Comparison of ENCODE assay signal across 23 cellular contexts in the genomic region with DNA sequence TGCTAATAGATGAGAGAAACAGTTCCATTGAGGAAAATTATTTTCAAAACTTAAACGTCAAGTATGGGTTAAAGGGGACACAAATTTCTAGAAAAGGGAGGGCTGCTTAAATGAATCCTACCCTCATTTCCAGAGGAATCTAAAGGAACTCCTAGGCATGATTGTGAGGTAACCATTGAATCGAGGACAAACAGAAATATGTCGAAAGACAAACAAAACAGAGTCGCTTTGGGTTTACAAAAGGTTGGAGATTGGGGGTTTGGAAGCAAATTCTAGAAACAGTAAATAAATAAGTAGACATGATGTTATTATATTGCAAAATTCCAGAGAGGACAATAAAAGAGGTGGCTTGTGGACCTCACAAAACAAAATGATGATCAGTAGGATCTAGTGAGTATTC.
DNase-seq lines count a peak whose midpoint lies in the region; ATAC-seq, FAIRE-seq and TF ChIP-seq lines count a peak whose summit lies in the region.
"Had no signal": no experiment of that assay in that cellular context is flagged by ENCODE, and none has a peak within 500 bp of the region (broad histone marks: within the 10 kb centered on the region; RNA-seq: fewer than 3 reads in every experiment).

No MANE protein-coding gene starts in this region.

- no peaks in the 10 kb centered on the region for H3K9me3 Mint-ChIP-seq in neural progenitor cell
- H3K9me3 Mint-ChIP-seq: CD4-positive, alpha-beta T cell; CD8-positive, alpha-beta memory T cell; H9 had no signal

- H3K36me3 ChIP-seq in HepG2 (replicated peaks in 1 of 2; ENCODE audit: control insufficient read depth in 1 of 2, insufficient read depth in 2 of 2, low read length in 2 of 2) (no peaks in the 10 kb centered on the region), neural progenitor cell (no peaks in the 10 kb centered on the region)
- H3K36me3 ChIP-seq: BE2C; BLaER1 treated with 17β-estradiol and CSF1 and Interleukin-3, amounts not matched to agents 10 nM and 100 nM had no signal

- H3K27me3 ChIP-seq in HepG2 (ENCODE audit: control insufficient read depth in 1 of 2, insufficient read depth in 2 of 2, low read length in 2 of 2) (no peaks in the 10 kb centered on the region), neural progenitor cell (no peaks in the 10 kb centered on the region)
- H3K27me3 ChIP-seq: BLaER1 treated with 17β-estradiol and CSF1 and Interleukin-3, amounts not matched to agents 10 nM and 100 nM had no signal

- 2% methylated on average over 4 of the region's 4 CpGs for WGBS in HepG2 (ENCODE audit: low lambda C conversion rate)

- no peak overlapping the region for H2AFZ ChIP-seq in HepG2 (ENCODE audit: low read length)
- peak overlapping the region; percentile 45 for H2AFZ ChIP-seq in neural progenitor cell (replicated peaks)
- H2AFZ ChIP-seq: GM23248 had no signal

- intact Hi-C loops in HepG2 (cut with micrococcal nuclease; ENCODE audit: unreplicated experiment) = no loop called here

- POLR2A ChIA-PET in HepG2 (lab: Yijun Ruan, JAX) = no interaction called here

- no peak overlapping the region for H3K4me3 Mint-ChIP-seq in neural progenitor cell
- H3K4me3 Mint-ChIP-seq: CD14-positive monocyte; CD4-positive, alpha-beta T cell; CD8-positive, alpha-beta memory T cell; H9 had no signal

- no TSS peak for BruUV-seq in HepG2 (replicated peaks; lab: Mats Ljungman, UMichigan)

- no peaks in the 10 kb centered on the region for H3K4me1 Mint-ChIP-seq in neural progenitor cell
- H3K4me1 Mint-ChIP-seq: CD8-positive, alpha-beta memory T cell had no signal

- no peak overlapping the region for H3K4me2 ChIP-seq in HepG2 (ENCODE audit: low read depth, low read length)
- H3K4me2 ChIP-seq in neural progenitor cell = no peak overlapping the region
- H3K4me2 ChIP-seq: BLaER1 treated with 17β-estradiol and CSF1 and Interleukin-3, amounts not matched to agents 10 nM and 100 nM had no signal

- no peaks in the 10 kb centered on the region for H3K79me2 ChIP-seq in HepG2 (ENCODE audit: insufficient read depth, low read length)
- no peaks in the 10 kb centered on the region for H3K79me2 ChIP-seq in neural progenitor cell (ENCODE audit: low read depth)

- TF ChIP-seq EP300 in HepG2 (IDR thresholded peaks at IDR 0.05; ENCODE audit: low read depth in 2 of 2, low read length in 2 of 2) (no peak), HepG2 (CRISPR knock-in tag; IDR thresholded peaks at IDR 0.05; ENCODE audit: borderline replicate concordance) (no peak)

- H3K27ac Mint-ChIP-seq in neural progenitor cell = no peak overlapping the region
- H3K27ac Mint-ChIP-seq: CD4-positive, alpha-beta T cell; CD8-positive, alpha-beta memory T cell; H9 had no signal

- H3K9me3 ChIP-seq in HepG2 (ENCODE audit: low read length) = no peaks in the 10 kb centered on the region
- H3K9me3 ChIP-seq in neural progenitor cell (ENCODE audit: low read depth) = no peaks in the 10 kb centered on the region
- H3K9me3 ChIP-seq: BE2C; BLaER1 treated with 17β-estradiol and CSF1 and Interleukin-3, amounts not matched to agents 10 nM and 100 nM had no signal

- no peak for TF ChIP-seq RAD21 in HepG2 (CRISPR knock-in tag; IDR thresholded peaks at IDR 0.05)

- H3K27ac ChIP-seq in HepG2 (ENCODE audit: extremely low read length, insufficient read depth, low read length) (no peak overlapping the region), neural progenitor cell (no peak overlapping the region)
- H3K27ac ChIP-seq: BLaER1 treated with 17β-estradiol and CSF1 and Interleukin-3, amounts not matched to agents 10 nM and 100 nM; GM23248 had no signal

- no peak for FAIRE-seq in HepG2 (lab: Jason Lieb, UNC)
- FAIRE-seq: D721Med, GM12878, GM19239, H1 had no signal

- H3K4me1 ChIP-seq in HepG2 (ENCODE audit: insufficient read depth, low read length) = 0 out of 2 replicates have a peak, but pooled peaks cover 5% of the 10 kb centered on the region
- H3K4me1 ChIP-seq in neural progenitor cell = peaks cover 7% of the 10 kb centered on the region
- H3K4me1 ChIP-seq: BLaER1 treated with 17β-estradiol and CSF1 and Interleukin-3, amounts not matched to agents 10 nM and 100 nM had no signal

- no peaks in the 10 kb centered on the region for H3F3A ChIP-seq in neural progenitor cell (ENCODE audit: low read depth)

- DNase-seq in HuH-7.5 (ENCODE audit: low spot score) = peak; percentile 12
- DNase-seq in HepG2 (ENCODE audit: low spot score) = peak; percentile 12
- no peak for DNase-seq in neural progenitor cell (ENCODE audit: low spot score)
- no peak for DNase-seq in ACHN
- DNase-seq in NCI-H2029 (lab: John Stamatoyannopoulos, UW) = no peak
- DNase-seq in hepatic stellate cell (ENCODE audit: low spot score) = no peak
- DNase-seq: AML-193; BE2C; CD4-positive, alpha-beta T cell; CD8-positive, alpha-beta memory T cell; DMS 273 treated with DMSO at 0.1 percent for 48 hours; DMS79; EL; GDM1; GM23248; H9 had no signal

- H3K9ac ChIP-seq in HepG2 (ENCODE audit: insufficient read depth, low read depth, low read length) (no peak overlapping the region), neural progenitor cell (no peak overlapping the region)
- H3K9ac ChIP-seq: BLaER1 treated with 17β-estradiol and CSF1 and Interleukin-3, amounts not matched to agents 10 nM and 100 nM; GM23248 had no signal

- no peaks in the 10 kb centered on the region for H3K27me3 Mint-ChIP-seq in neural progenitor cell (ENCODE audit: insufficient read depth, low read depth)

- ATAC-seq in HepG2 = no peak
- ATAC-seq: GM12878, HCT116 had no signal

- in situ Hi-C loops in HepG2 (cut with HindIII; ENCODE audit: extremely low pct_ligation_motif_present, low pct_unique_long_range_greater_than_20kb) = no loop called here
- in situ Hi-C loops in ACHN (cut with HindIII; ENCODE audit: low pct_ligation_motif_present, low pct_unique_long_range_greater_than_20kb, low sequenced_read_pairs) = no loop called here

- TF ChIP-seq POLR2A in HepG2 (IDR thresholded peaks at IDR 0.05; ENCODE audit: insufficient read depth in 1 of 2, low read depth in 2 of 2, low read length in 2 of 2) = no peak

- no peak for TF ChIP-seq CTCF in HepG2 (CRISPR knock-in tag; IDR thresholded peaks at IDR 0.05)
- no peak for TF ChIP-seq CTCF in neural progenitor cell (IDR thresholded peaks at IDR 0.05)

- CTCF ChIA-PET in HepG2 (lab: Yijun Ruan, JAX; ENCODE audit: low intra/inter-chr PET ratio, low total read pairs) = no interaction called here

- no peaks in the 10 kb centered on the region for H3K36me3 Mint-ChIP-seq in neural progenitor cell
- H3K36me3 Mint-ChIP-seq: CD14-positive monocyte; CD8-positive, alpha-beta memory T cell had no signal

- H4K20me1 ChIP-seq in HepG2 (ENCODE audit: insufficient read depth, low read length) (no peaks in the 10 kb centered on the region), neural progenitor cell (ENCODE audit: low read depth) (no peaks in the 10 kb centered on the region)
- H4K20me1 ChIP-seq: BLaER1 treated with 17β-estradiol and CSF1 and Interleukin-3, amounts not matched to agents 10 nM and 100 nM had no signal

- H3K4me3 ChIP-seq in HepG2 (replicated peaks in 1 of 3; ENCODE audit: insufficient read depth in 1 of 3, low read depth in 2 of 3, low read length in 3 of 3) (no peak overlapping the region), neural progenitor cell (no peak overlapping the region)
- H3K4me3 ChIP-seq: BLaER1 treated with 17β-estradiol and CSF1 and Interleukin-3, amounts not matched to agents 10 nM and 100 nM; GM12878; GM23248 had no signal

TF ChIP-seq in HepG2, 621 proteins besides CTCF, POLR2A, EP300 and RAD21:
- TF ChIP-seq GATAD2A (CRISPR knock-in tag; IDR thresholded peaks at IDR 0.05) (0 out of 2 replicates have a peak, but pooled peaks have one; percentile 15), BCL6 (CRISPR knock-in tag; IDR thresholded peaks at IDR 0.05) (peak; percentile 62), ZEB1 (IDR thresholded peaks at IDR 0.05; ENCODE audit: insufficient replicate concordance, low read depth) (no peak), FOXJ3 (CRISPR knock-in tag; IDR thresholded peaks at IDR 0.05; ENCODE audit: borderline replicate concordance) (peak; percentile 19; the same call in 1 of the 2 replicates), IKZF5 (CRISPR knock-in tag; IDR thresholded peaks at IDR 0.05) (no peak), FOXP1 (IDR thresholded peaks at IDR 0.05) (no peak), FOXP1 (CRISPR knock-in tag; IDR thresholded peaks at IDR 0.05) (0 out of 2 replicates have a peak, but pooled peaks have one; percentile 31)
- TF ChIP-seq, protein P1, sequence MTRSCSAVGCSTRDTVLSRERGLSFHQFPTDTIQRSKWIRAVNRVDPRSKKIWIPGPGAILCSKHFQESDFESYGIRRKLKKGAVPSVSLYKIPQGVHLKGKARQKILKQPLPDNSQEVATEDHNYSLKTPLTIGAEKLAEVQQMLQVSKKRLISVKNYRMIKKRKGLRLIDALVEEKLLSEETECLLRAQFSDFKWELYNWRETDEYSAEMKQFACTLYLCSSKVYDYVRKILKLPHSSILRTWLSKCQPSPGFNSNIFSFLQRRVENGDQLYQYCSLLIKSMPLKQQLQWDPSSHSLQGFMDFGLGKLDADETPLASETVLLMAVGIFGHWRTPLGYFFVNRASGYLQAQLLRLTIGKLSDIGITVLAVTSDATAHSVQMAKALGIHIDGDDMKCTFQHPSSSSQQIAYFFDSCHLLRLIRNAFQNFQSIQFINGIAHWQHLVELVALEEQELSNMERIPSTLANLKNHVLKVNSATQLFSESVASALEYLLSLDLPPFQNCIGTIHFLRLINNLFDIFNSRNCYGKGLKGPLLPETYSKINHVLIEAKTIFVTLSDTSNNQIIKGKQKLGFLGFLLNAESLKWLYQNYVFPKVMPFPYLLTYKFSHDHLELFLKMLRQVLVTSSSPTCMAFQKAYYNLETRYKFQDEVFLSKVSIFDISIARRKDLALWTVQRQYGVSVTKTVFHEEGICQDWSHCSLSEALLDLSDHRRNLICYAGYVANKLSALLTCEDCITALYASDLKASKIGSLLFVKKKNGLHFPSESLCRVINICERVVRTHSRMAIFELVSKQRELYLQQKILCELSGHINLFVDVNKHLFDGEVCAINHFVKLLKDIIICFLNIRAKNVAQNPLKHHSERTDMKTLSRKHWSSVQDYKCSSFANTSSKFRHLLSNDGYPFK (CRISPR knock-in tag; IDR thresholded peaks at IDR 0.05; ENCODE audit: borderline replicate concordance) = no peak
TF ChIP-seq in HepG2: peak in this region for 4.

Comparison
In these comparisons a context has a peak if more than half of its experiments do, and no peak if none do; other contexts are left out.
1. DNase-seq: peak in HuH-7.5 (single experiment) and HepG2 (single experiment); none in neural progenitor cell (single experiment), ACHN (single experiment), NCI-H2029 (single experiment) and hepatic stellate cell (single experiment).